Comparison of ENCODE assay signal across 1 cellular context in the genomic region with DNA sequence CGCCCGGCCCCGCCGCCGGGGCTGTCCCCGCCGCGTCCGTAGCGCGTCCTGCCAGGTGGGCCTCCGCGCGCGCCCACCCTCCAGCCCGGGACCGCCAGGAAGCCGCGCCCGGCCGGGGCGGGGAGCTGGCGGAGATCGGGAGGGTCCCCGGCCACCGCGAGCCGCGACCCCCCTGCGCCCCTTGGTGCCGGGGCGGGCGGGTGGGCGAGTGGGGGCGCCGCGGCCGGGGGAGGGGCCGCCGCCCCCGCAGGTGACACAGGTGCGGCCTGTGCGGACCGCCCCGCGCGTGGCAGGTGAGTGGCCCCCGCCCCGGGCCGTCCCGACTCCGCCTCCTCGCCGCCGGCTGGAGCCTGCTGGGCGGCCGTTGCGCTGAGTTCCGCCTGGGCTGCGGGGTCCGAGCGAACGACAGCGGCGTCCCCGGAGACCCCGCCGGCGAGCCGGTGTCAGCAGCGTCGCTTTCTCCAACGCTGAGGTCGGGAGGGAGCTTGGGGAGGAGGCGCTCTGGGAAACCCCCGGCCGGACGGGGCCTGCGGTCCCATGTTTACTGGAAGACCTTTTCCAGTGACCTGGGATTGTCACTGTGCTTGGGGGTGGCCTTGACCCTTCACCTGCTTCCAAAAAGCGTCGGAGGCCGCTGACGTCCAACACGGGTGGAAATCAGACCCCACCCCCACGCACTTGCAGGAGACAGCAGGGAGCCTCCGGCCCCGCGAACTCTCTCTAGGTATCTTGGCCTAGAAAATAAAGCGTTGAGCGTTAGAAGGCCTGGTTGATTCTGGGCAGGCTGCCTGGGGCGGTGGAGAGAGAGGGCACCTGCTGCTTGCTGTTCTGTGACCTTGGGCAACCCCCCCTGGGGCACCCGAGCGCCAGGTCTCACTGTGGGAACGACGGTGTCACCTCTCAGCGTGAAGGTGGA.
A peak's percentile ranks its signal among the peaks of the same experiment; 100 is the strongest.
TF ChIP-seq lines count a peak whose summit lies in the region.

No MANE protein-coding gene starts in this region.

TF ChIP-seq in HepG2, 621 proteins besides CTCF, POLR2A, EP300 and RAD21 (continued from another document):
- TF ChIP-seq, protein P1, sequence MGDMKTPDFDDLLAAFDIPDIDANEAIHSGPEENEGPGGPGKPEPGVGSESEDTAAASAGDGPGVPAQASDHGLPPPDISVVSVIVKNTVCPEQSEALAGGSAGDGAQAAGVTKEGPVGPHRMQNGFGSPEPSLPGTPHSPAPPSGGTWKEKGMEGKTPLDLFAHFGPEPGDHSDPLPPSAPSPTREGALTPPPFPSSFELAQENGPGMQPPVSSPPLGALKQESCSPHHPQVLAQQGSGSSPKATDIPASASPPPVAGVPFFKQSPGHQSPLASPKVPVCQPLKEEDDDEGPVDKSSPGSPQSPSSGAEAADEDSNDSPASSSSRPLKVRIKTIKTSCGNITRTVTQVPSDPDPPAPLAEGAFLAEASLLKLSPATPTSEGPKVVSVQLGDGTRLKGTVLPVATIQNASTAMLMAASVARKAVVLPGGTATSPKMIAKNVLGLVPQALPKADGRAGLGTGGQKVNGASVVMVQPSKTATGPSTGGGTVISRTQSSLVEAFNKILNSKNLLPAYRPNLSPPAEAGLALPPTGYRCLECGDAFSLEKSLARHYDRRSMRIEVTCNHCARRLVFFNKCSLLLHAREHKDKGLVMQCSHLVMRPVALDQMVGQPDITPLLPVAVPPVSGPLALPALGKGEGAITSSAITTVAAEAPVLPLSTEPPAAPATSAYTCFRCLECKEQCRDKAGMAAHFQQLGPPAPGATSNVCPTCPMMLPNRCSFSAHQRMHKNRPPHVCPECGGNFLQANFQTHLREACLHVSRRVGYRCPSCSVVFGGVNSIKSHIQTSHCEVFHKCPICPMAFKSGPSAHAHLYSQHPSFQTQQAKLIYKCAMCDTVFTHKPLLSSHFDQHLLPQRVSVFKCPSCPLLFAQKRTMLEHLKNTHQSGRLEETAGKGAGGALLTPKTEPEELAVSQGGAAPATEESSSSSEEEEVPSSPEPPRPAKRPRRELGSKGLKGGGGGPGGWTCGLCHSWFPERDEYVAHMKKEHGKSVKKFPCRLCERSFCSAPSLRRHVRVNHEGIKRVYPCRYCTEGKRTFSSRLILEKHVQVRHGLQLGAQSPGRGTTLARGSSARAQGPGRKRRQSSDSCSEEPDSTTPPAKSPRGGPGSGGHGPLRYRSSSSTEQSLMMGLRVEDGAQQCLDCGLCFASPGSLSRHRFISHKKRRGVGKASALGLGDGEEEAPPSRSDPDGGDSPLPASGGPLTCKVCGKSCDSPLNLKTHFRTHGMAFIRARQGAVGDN (CRISPR knock-in tag; IDR thresholded peaks at IDR 0.05): peak; percentile 71
- no peak for TF ChIP-seq ZNF143 (CRISPR knock-in tag; IDR thresholded peaks at IDR 0.05)
- TF ChIP-seq CBX1 (IDR thresholded peaks at IDR 0.05; ENCODE audit: low read depth): no peak
- TF ChIP-seq NCOA2 (CRISPR knock-in tag; IDR thresholded peaks at IDR 0.05): no peak
- 0 out of 2 replicates have a peak, but pooled peaks have one; percentile 78 for TF ChIP-seq ZNF224 (CRISPR knock-in tag; IDR thresholded peaks at IDR 0.05)
- TF ChIP-seq NCOR1 (IDR thresholded peaks at IDR 0.05; ENCODE audit: borderline replicate concordance, low read length): no peak
- TF ChIP-seq, protein P2, sequence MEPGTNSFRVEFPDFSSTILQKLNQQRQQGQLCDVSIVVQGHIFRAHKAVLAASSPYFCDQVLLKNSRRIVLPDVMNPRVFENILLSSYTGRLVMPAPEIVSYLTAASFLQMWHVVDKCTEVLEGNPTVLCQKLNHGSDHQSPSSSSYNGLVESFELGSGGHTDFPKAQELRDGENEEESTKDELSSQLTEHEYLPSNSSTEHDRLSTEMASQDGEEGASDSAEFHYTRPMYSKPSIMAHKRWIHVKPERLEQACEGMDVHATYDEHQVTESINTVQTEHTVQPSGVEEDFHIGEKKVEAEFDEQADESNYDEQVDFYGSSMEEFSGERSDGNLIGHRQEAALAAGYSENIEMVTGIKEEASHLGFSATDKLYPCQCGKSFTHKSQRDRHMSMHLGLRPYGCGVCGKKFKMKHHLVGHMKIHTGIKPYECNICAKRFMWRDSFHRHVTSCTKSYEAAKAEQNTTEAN (CRISPR knock-in tag; conservative IDR thresholded peaks at IDR 0.05): 0 out of 2 replicates have a peak, but pooled peaks have one; percentile 25
- TF ChIP-seq, protein P3, sequence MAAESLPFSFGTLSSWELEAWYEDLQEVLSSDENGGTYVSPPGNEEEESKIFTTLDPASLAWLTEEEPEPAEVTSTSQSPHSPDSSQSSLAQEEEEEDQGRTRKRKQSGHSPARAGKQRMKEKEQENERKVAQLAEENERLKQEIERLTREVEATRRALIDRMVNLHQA (CRISPR knock-in tag; IDR thresholded peaks at IDR 0.05): no peak
- no peak for TF ChIP-seq ZNF619 (CRISPR knock-in tag; IDR thresholded peaks at IDR 0.05)
- TF ChIP-seq ZNF292 (CRISPR knock-in tag; IDR thresholded peaks at IDR 0.05; ENCODE audit: borderline replicate concordance, low read depth): no peak
- TF ChIP-seq ARID2 (CRISPR knock-in tag; IDR thresholded peaks at IDR 0.05; ENCODE audit: borderline replicate concordance): peak; percentile 56; the same call in 1 of the 2 replicates
- peak; percentile 48; the same call in 1 of the 2 replicates for TF ChIP-seq NR2F2 (IDR thresholded peaks at IDR 0.05; ENCODE audit: borderline replicate concordance, low read depth)
- no peak for TF ChIP-seq ZNF780A (CRISPR knock-in tag; IDR thresholded peaks at IDR 0.05)
- TF ChIP-seq, protein P4, sequence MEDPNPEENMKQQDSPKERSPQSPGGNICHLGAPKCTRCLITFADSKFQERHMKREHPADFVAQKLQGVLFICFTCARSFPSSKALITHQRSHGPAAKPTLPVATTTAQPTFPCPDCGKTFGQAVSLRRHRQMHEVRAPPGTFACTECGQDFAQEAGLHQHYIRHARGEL (CRISPR knock-in tag; IDR thresholded peaks at IDR 0.05): no peak
- TF ChIP-seq MAFF (IDR thresholded peaks at IDR 0.05; ENCODE audit: low read depth, low read length): no peak
- TF ChIP-seq POLR2AphosphoS5 (IDR thresholded peaks at IDR 0.05; ENCODE audit: low read depth, low read length): no peak
- TF ChIP-seq ISX (CRISPR knock-in tag; conservative IDR thresholded peaks at IDR 0.05): no peak
- TF ChIP-seq, protein P5, sequence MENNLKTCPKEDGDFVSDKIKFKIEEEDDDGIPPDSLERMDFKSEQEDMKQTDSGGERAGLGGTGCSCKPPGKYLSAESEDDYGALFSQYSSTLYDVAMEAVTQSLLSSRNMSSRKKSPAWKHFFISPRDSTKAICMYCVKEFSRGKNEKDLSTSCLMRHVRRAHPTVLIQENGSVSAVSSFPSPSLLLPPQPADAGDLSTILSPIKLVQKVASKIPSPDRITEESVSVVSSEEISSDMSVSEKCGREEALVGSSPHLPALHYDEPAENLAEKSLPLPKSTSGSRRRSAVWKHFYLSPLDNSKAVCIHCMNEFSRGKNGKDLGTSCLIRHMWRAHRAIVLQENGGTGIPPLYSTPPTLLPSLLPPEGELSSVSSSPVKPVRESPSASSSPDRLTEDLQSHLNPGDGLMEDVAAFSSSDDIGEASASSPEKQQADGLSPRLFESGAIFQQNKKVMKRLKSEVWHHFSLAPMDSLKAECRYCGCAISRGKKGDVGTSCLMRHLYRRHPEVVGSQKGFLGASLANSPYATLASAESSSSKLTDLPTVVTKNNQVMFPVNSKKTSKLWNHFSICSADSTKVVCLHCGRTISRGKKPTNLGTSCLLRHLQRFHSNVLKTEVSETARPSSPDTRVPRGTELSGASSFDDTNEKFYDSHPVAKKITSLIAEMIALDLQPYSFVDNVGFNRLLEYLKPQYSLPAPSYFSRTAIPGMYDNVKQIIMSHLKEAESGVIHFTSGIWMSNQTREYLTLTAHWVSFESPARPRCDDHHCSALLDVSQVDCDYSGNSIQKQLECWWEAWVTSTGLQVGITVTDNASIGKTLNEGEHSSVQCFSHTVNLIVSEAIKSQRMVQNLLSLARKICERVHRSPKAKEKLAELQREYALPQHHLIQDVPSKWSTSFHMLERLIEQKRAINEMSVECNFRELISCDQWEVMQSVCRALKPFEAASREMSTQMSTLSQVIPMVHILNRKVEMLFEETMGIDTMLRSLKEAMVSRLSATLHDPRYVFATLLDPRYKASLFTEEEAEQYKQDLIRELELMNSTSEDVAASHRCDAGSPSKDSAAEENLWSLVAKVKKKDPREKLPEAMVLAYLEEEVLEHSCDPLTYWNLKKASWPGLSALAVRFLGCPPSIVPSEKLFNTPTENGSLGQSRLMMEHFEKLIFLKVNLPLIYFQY (CRISPR knock-in tag; IDR thresholded peaks at IDR 0.05; ENCODE audit: borderline replicate concordance): no peak
- TF ChIP-seq SP5 (CRISPR knock-in tag; IDR thresholded peaks at IDR 0.05; ENCODE audit: borderline replicate concordance, low read depth): peak; percentile 81
- TF ChIP-seq MEIS2 (CRISPR knock-in tag; IDR thresholded peaks at IDR 0.05): no peak
- no peak for TF ChIP-seq ELF1 (CRISPR knock-in tag; IDR thresholded peaks at IDR 0.05)
- TF ChIP-seq EED (CRISPR knock-in tag; IDR thresholded peaks at IDR 0.05): no peak
- TF ChIP-seq, protein P6, sequence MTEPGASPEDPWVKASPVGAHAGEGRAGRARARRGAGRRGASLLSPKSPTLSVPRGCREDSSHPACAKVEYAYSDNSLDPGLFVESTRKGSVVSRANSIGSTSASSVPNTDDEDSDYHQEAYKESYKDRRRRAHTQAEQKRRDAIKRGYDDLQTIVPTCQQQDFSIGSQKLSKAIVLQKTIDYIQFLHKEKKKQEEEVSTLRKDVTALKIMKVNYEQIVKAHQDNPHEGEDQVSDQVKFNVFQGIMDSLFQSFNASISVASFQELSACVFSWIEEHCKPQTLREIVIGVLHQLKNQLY (CRISPR knock-in tag; IDR thresholded peaks at IDR 0.05): no peak
- TF ChIP-seq SKI (IDR thresholded peaks at IDR 0.05; ENCODE audit: partially characterized antibody): no peak
- no peak for TF ChIP-seq ZNF383 (CRISPR knock-in tag; IDR thresholded peaks at IDR 0.05; ENCODE audit: borderline replicate concordance)
- no peak for TF ChIP-seq CENPX (CRISPR knock-in tag; IDR thresholded peaks at IDR 0.05)
- peak; percentile 64; the same call in 1 of the 2 replicates for TF ChIP-seq FOXO1 (CRISPR knock-in tag; IDR thresholded peaks at IDR 0.05)
- TF ChIP-seq ZNF615 (CRISPR knock-in tag; IDR thresholded peaks at IDR 0.05; ENCODE audit: borderline replicate concordance): no peak
- TF ChIP-seq ZNF703 (CRISPR knock-in tag; IDR thresholded peaks at IDR 0.05; ENCODE audit: borderline replicate concordance): no peak
- no peak for TF ChIP-seq SRF (IDR thresholded peaks at IDR 0.05; ENCODE audit: low read depth, low read length)
- no peak for TF ChIP-seq KMT2B (CRISPR knock-in tag; IDR thresholded peaks at IDR 0.05)
- TF ChIP-seq, protein P7, sequence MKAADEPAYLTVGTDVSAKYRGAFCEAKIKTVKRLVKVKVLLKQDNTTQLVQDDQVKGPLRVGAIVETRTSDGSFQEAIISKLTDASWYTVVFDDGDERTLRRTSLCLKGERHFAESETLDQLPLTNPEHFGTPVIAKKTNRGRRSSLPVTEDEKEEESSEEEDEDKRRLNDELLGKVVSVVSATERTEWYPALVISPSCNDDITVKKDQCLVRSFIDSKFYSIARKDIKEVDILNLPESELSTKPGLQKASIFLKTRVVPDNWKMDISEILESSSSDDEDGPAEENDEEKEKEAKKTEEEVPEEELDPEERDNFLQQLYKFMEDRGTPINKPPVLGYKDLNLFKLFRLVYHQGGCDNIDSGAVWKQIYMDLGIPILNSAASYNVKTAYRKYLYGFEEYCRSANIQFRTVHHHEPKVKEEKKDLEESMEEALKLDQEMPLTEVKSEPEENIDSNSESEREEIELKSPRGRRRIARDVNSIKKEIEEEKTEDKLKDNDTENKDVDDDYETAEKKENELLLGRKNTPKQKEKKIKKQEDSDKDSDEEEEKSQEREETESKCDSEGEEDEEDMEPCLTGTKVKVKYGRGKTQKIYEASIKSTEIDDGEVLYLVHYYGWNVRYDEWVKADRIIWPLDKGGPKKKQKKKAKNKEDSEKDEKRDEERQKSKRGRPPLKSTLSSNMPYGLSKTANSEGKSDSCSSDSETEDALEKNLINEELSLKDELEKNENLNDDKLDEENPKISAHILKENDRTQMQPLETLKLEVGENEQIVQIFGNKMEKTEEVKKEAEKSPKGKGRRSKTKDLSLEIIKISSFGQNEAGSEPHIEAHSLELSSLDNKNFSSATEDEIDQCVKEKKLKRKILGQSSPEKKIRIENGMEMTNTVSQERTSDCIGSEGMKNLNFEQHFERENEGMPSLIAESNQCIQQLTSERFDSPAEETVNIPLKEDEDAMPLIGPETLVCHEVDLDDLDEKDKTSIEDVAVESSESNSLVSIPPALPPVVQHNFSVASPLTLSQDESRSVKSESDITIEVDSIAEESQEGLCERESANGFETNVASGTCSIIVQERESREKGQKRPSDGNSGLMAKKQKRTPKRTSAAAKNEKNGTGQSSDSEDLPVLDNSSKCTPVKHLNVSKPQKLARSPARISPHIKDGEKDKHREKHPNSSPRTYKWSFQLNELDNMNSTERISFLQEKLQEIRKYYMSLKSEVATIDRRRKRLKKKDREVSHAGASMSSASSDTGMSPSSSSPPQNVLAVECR (CRISPR knock-in tag; IDR thresholded peaks at IDR 0.05; ENCODE audit: borderline replicate concordance): peak; percentile 45
- no peak for TF ChIP-seq ZNF746 (CRISPR knock-in tag; IDR thresholded peaks at IDR 0.05)
- TF ChIP-seq, protein P8, sequence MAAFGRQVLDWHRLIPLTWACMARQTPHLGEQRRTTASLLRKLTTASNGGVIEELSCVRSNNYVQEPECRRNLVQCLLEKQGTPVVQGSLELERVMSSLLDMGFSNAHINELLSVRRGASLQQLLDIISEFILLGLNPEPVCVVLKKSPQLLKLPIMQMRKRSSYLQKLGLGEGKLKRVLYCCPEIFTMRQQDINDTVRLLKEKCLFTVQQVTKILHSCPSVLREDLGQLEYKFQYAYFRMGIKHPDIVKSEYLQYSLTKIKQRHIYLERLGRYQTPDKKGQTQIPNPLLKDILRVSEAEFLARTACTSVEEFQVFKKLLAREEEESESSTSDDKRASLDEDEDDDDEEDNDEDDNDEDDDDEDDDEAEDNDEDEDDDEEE (CRISPR knock-in tag; IDR thresholded peaks at IDR 0.05): 0 out of 2 replicates have a peak, but pooled peaks have one; percentile 27
- TF ChIP-seq NFKBIZ (CRISPR knock-in tag; IDR thresholded peaks at IDR 0.05): 0 out of 2 replicates have a peak, but pooled peaks have one; percentile 57
- TF ChIP-seq, protein P9, sequence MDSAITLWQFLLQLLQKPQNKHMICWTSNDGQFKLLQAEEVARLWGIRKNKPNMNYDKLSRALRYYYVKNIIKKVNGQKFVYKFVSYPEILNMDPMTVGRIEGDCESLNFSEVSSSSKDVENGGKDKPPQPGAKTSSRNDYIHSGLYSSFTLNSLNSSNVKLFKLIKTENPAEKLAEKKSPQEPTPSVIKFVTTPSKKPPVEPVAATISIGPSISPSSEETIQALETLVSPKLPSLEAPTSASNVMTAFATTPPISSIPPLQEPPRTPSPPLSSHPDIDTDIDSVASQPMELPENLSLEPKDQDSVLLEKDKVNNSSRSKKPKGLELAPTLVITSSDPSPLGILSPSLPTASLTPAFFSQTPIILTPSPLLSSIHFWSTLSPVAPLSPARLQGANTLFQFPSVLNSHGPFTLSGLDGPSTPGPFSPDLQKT (CRISPR knock-in tag; IDR thresholded peaks at IDR 0.05; ENCODE audit: borderline replicate concordance): no peak
